16 cellular contexts compared by ENCODE assay signal in genomic region chr13:99973786-99974185, GRCh38. TPM values are rescaled to one million over a fixed set of nuclear protein-coding genes. Genes with fewer than 3 reads are reported as not detected.
A peak's percentile ranks its signal among the peaks of the same experiment; 100 is the strongest.
DNase-seq lines count a peak whose midpoint lies in the region; ATAC-seq and TF ChIP-seq lines count a peak whose summit lies in the region.
"Had no signal": no experiment of that assay in that cellular context is flagged by ENCODE, and none has a peak within 500 bp of the region (broad histone marks: within the 10 kb centered on the region; RNA-seq: fewer than 3 reads in every experiment).

No MANE protein-coding gene starts in this region.

- H3K36me3 Mint-ChIP-seq in activated CD8-positive, alpha-beta memory T cell treated with anti-CD3 and anti-CD28 coated beads, Interleukin-2, amount 10 ng/mL, durations not matched to agents 7 days and 5 days, result peaks cover 6% of the 10 kb centered on the region
- H3K36me3 Mint-ChIP-seq in GM23338 (ENCODE audit: low read depth), result peaks cover 13% of the 10 kb centered on the region
- H3K36me3 Mint-ChIP-seq in T-helper 17 cell (ENCODE audit: low read depth), result peaks cover 7% of the 10 kb centered on the region
- peaks cover 8% of the 10 kb centered on the region for H3K36me3 Mint-ChIP-seq in neural crest cell (ENCODE audit: low read depth)
- peaks cover 2% of the 10 kb centered on the region for H3K36me3 Mint-ChIP-seq in activated T-helper 1 cell treated with anti-CD3 and anti-CD28 coated beads, Interleukin-12 subunit alpha, Interleukin-12 subunit beta, Interleukin-2, Interleukin-4 antibody, amounts not matched to agents 30 ng/mL and 10 ng/mL and 1 ng/mL, durations not matched to agents 14 hours and 24 hours and 36 hours (ENCODE audit: low read depth)

- H2AFZ ChIP-seq in GM23338, result no peak overlapping the region

- H3K9me3 ChIP-seq in T-helper 17 cell (ENCODE audit: control insufficient read depth, low read length, poor library complexity, severe bottlenecking) (peaks cover 20% of the 10 kb centered on the region), MG63 (no peaks in the 10 kb centered on the region)

- DNase-seq in activated CD8-positive, alpha-beta memory T cell treated with anti-CD3 and anti-CD28 coated beads, Interleukin-2, amount 10 ng/mL, durations not matched to agents 7 days and 5 days, result no peak
- no peak for DNase-seq in activated CD8-positive, alpha-beta memory T cell treated with anti-CD3 and anti-CD28 coated beads, Interleukin-2, amount 50 U/mL, for 48 hours
- DNase-seq in GM23338 (ENCODE audit: low spot score), result no peak
- no peak for DNase-seq in T-helper 17 cell
- no peak for DNase-seq in neural crest cell (ENCODE audit: low read depth, low spot score)
- DNase-seq in MG63, result no peak
- no peak for DNase-seq in SKM-1 treated with dmso at 0.1 percent for 144 hours (lab: John Stamatoyannopoulos, UW; ENCODE audit: unreplicated experiment)
- DNase-seq in activated T-helper 1 cell treated with anti-CD3 and anti-CD28 coated beads, Interleukin-12 subunit alpha, Interleukin-12 subunit beta, Interleukin-2, Interleukin-4 antibody, amounts not matched to agents 30 ng/mL and 10 ng/mL and 1 ng/mL, durations not matched to agents 14 hours and 24 hours and 36 hours (ENCODE audit: low spot score), result no peak
- DNase-seq: GF-D8, GOT3, NCI-H187, NCI-H345, NCI-H69, SHP77 had no signal

- no peak for ATAC-seq in activated CD8-positive, alpha-beta memory T cell treated with anti-CD3 and anti-CD28 coated beads, Interleukin-2, amount 10 ng/mL, durations not matched to agents 7 days and 5 days
- ATAC-seq in GM23338 (no peak), T-helper 17 cell (no peak)

- peaks cover 55% of the 10 kb centered on the region for H3K4me1 ChIP-seq in GM23338 (ENCODE audit: insufficient read depth)

- peaks cover 17% of the 10 kb centered on the region; the same call in 1 of the 2 replicates for H3F3A ChIP-seq in GM23338 (replicated peaks; ENCODE audit: low read depth)

- H3K27ac ChIP-seq in GM23338 (ENCODE audit: low read depth), result peak overlapping the region; percentile 60
- H3K27ac ChIP-seq: 22Rv1 had no signal

- H4K20me1 ChIP-seq in GM23338 (replicated peaks; ENCODE audit: insufficient read depth), result peaks cover 5% of the 10 kb centered on the region; the same call in 1 of the 2 replicates

- H3K27me3 ChIP-seq in GM23338 (ENCODE audit: insufficient read depth) (peaks cover 56% of the 10 kb centered on the region), MG63 (no peaks in the 10 kb centered on the region)

- peaks cover 87% of the 10 kb centered on the region for H3K27me3 Mint-ChIP-seq in activated CD8-positive, alpha-beta memory T cell treated with anti-CD3 and anti-CD28 coated beads, Interleukin-2, amount 10 ng/mL, durations not matched to agents 7 days and 5 days
- H3K27me3 Mint-ChIP-seq in GM23338 (ENCODE audit: insufficient read depth, low read depth, poor library complexity) (peaks cover 60% of the 10 kb centered on the region), T-helper 17 cell (peaks cover 82% of the 10 kb centered on the region), neural crest cell (ENCODE audit: low read depth) (peaks cover 88% of the 10 kb centered on the region)
- H3K27me3 Mint-ChIP-seq in activated T-helper 1 cell treated with anti-CD3 and anti-CD28 coated beads, Interleukin-12 subunit alpha, Interleukin-12 subunit beta, Interleukin-2, Interleukin-4 antibody, amounts not matched to agents 30 ng/mL and 10 ng/mL and 1 ng/mL, durations not matched to agents 14 hours and 24 hours and 36 hours (ENCODE audit: insufficient read depth), result peaks cover 74% of the 10 kb centered on the region

- no peak for TF ChIP-seq CTCF in GM23338 (conservative IDR thresholded peaks at IDR 0.05; ENCODE audit: low read depth in 2 of 2)
- no peak for TF ChIP-seq CTCF in neural crest cell (conservative IDR thresholded peaks at IDR 0.05)

- no peak overlapping the region for H3K4me3 Mint-ChIP-seq in activated CD8-positive, alpha-beta memory T cell treated with anti-CD3 and anti-CD28 coated beads, Interleukin-2, amount 10 ng/mL, durations not matched to agents 7 days and 5 days
- peak overlapping the region; percentile 80 for H3K4me3 Mint-ChIP-seq in GM23338
- H3K4me3 Mint-ChIP-seq in T-helper 17 cell, result no peak overlapping the region
- peak overlapping the region; percentile 13 for H3K4me3 Mint-ChIP-seq in neural crest cell
- no peak overlapping the region for H3K4me3 Mint-ChIP-seq in activated T-helper 1 cell treated with anti-CD3 and anti-CD28 coated beads, Interleukin-12 subunit alpha, Interleukin-12 subunit beta, Interleukin-2, Interleukin-4 antibody, amounts not matched to agents 30 ng/mL and 10 ng/mL and 1 ng/mL, durations not matched to agents 14 hours and 24 hours and 36 hours

- H3K9me3 Mint-ChIP-seq in activated CD8-positive, alpha-beta memory T cell treated with anti-CD3 and anti-CD28 coated beads, Interleukin-2, amount 10 ng/mL, durations not matched to agents 7 days and 5 days (ENCODE audit: low read depth), result no peaks in the 10 kb centered on the region
- H3K9me3 Mint-ChIP-seq in GM23338 (peaks cover 4% of the 10 kb centered on the region; the same call in 1 of the 3 replicates), neural crest cell (peaks cover 3% of the 10 kb centered on the region)
- peaks cover 17% of the 10 kb centered on the region for H3K9me3 Mint-ChIP-seq in activated T-helper 1 cell treated with anti-CD3 and anti-CD28 coated beads, Interleukin-12 subunit alpha, Interleukin-12 subunit beta, Interleukin-2, Interleukin-4 antibody, amounts not matched to agents 30 ng/mL and 10 ng/mL and 1 ng/mL, durations not matched to agents 14 hours and 24 hours and 36 hours

- CTCF ChIA-PET in activated CD8-positive, alpha-beta memory T cell treated with anti-CD3 and anti-CD28 coated beads, Interleukin-2, amount 10 ng/mL, durations not matched to agents 7 days and 5 days (lab: Charles Lee), result interaction anchor here (0.8 to 1.6 kb wide), 5 partner anchors 14 to 262 kb away, joined by 3 to 4 read pairs (median 3); no protein-coding TSS in a partner anchor

- intact Hi-C loops in activated T-helper 1 cell treated with anti-CD3 and anti-CD28 coated beads, Interleukin-12 subunit alpha, Interleukin-12 subunit beta, Interleukin-2, Interleukin-4 antibody, amounts not matched to agents 30 ng/mL and 10 ng/mL and 1 ng/mL, durations not matched to agents 14 hours and 24 hours and 36 hours (cut with micrococcal nuclease), result loop anchor here (1.0 kb wide), 1 partner anchor 13 kb away; no protein-coding TSS in a partner anchor

- H3K36me3 ChIP-seq in GM23338 (ENCODE audit: insufficient read depth) (no peaks in the 10 kb centered on the region), MG63 (peaks cover 7% of the 10 kb centered on the region)

- no peaks in the 10 kb centered on the region for H3K9me2 ChIP-seq in GM23338 (ENCODE audit: insufficient read depth)

- peaks cover 22% of the 10 kb centered on the region for H3K4me1 Mint-ChIP-seq in activated CD8-positive, alpha-beta memory T cell treated with anti-CD3 and anti-CD28 coated beads, Interleukin-2, amount 10 ng/mL, durations not matched to agents 7 days and 5 days
- peaks cover 62% of the 10 kb centered on the region for H3K4me1 Mint-ChIP-seq in GM23338
- H3K4me1 Mint-ChIP-seq in T-helper 17 cell, result peaks cover 10% of the 10 kb centered on the region
- peaks cover 31% of the 10 kb centered on the region for H3K4me1 Mint-ChIP-seq in neural crest cell
- peaks cover 14% of the 10 kb centered on the region for H3K4me1 Mint-ChIP-seq in activated T-helper 1 cell treated with anti-CD3 and anti-CD28 coated beads, Interleukin-12 subunit alpha, Interleukin-12 subunit beta, Interleukin-2, Interleukin-4 antibody, amounts not matched to agents 30 ng/mL and 10 ng/mL and 1 ng/mL, durations not matched to agents 14 hours and 24 hours and 36 hours (ENCODE audit: low read depth)

- peak overlapping the region; percentile 63 for H3K4me3 ChIP-seq in GM23338
- no peak overlapping the region for H3K4me3 ChIP-seq in MG63

- H3K27ac Mint-ChIP-seq in activated CD8-positive, alpha-beta memory T cell treated with anti-CD3 and anti-CD28 coated beads, Interleukin-2, amount 10 ng/mL, durations not matched to agents 7 days and 5 days, result peak overlapping the region; percentile 11
- H3K27ac Mint-ChIP-seq in GM23338 (peak overlapping the region; percentile 35; the same call in 1 of the 2 replicates), T-helper 17 cell (peak overlapping the region; percentile 82), neural crest cell (ENCODE audit: unreplicated experiment) (no peak overlapping the region)
- no peak overlapping the region for H3K27ac Mint-ChIP-seq in activated T-helper 1 cell treated with anti-CD3 and anti-CD28 coated beads, Interleukin-12 subunit alpha, Interleukin-12 subunit beta, Interleukin-2, Interleukin-4 antibody, amounts not matched to agents 30 ng/mL and 10 ng/mL and 1 ng/mL, durations not matched to agents 14 hours and 24 hours and 36 hours

- H3K4me2 ChIP-seq in GM23338, result peak overlapping the region; percentile 90

- peaks cover 13% of the 10 kb centered on the region for H3K79me2 ChIP-seq in GM23338 (replicated peaks; ENCODE audit: insufficient read depth)

TF ChIP-seq in GM23338, 12 proteins besides CTCF, POLR2A, EP300 and RAD21:
- TF ChIP-seq EZH2 (IDR thresholded peaks at IDR 0.05; ENCODE audit: low read depth, unreplicated experiment) (peak; percentile 34), STAT1 (IDR thresholded peaks at IDR 0.05; ENCODE audit: unreplicated experiment) (no peak)

RNA-seq across cellular contexts. Expression of gene ZIC5, which starts 2.2 kb away (rescaled TPM):
- not detected for total RNA-seq in activated CD8-positive, alpha-beta memory T cell treated with anti-CD3 and anti-CD28 coated beads, Interleukin-2, amount 10 ng/mL, durations not matched to agents 7 days and 5 days
- total RNA-seq in GM23338 (2014; rRNA removed; shearing (Covaris generic)), result 28.0 and 32.6 TPM in 2 replicates
- polyA plus RNA-seq in GM23338 (2016; fragmentation: Nextera tagmentation; extraction: Ambion mirVana), result 14.1 and 17.2 TPM in 2 replicates
- total RNA-seq in T-helper 17 cell (not detected), neural crest cell (6.3 and 6.7 TPM in 2 replicates)
- 1.8 and 2.9 TPM in 2 replicates for total RNA-seq in MG63 (2014; rRNA removed; shearing (Covaris generic); ENCODE audit: low replicate concordance)
- total RNA-seq in activated T-helper 1 cell treated with anti-CD3 and anti-CD28 coated beads, Interleukin-12 subunit alpha, Interleukin-12 subunit beta, Interleukin-2, Interleukin-4 antibody, amounts not matched to agents 30 ng/mL and 10 ng/mL and 1 ng/mL, durations not matched to agents 14 hours and 24 hours and 36 hours, result not detected in 2 replicates
- polyA plus RNA-seq: BJ had no signal

RNA-seq across cellular contexts. Expression of gene ZIC2, which starts 7.8 kb away (rescaled TPM):
- total RNA-seq in activated CD8-positive, alpha-beta memory T cell treated with anti-CD3 and anti-CD28 coated beads, Interleukin-2, amount 10 ng/mL, durations not matched to agents 7 days and 5 days, result 1 to 10 TPM in 1 of 2 experiments, under 1 TPM in 1; 0.26 to 1.6 TPM
- 76.2 and 87.9 TPM in 2 replicates for total RNA-seq in GM23338 (2014; rRNA removed; shearing (Covaris generic))
- polyA plus RNA-seq in GM23338 (2016; fragmentation: Nextera tagmentation; extraction: Ambion mirVana), result 62.6 and 63.2 TPM in 2 replicates
- not detected for total RNA-seq in T-helper 17 cell
- total RNA-seq in neural crest cell, result 48.6 and 55.3 TPM in 2 replicates
- 3.7 and 5.2 TPM in 2 replicates for total RNA-seq in MG63 (2014; rRNA removed; shearing (Covaris generic); ENCODE audit: low replicate concordance)
- 0.08 and 0.10 TPM in 2 replicates for total RNA-seq in activated T-helper 1 cell treated with anti-CD3 and anti-CD28 coated beads, Interleukin-12 subunit alpha, Interleukin-12 subunit beta, Interleukin-2, Interleukin-4 antibody, amounts not matched to agents 30 ng/mL and 10 ng/mL and 1 ng/mL, durations not matched to agents 14 hours and 24 hours and 36 hours
- polyA plus RNA-seq: BJ had no signal

Comparison
In these comparisons a context has a peak if more than half of its experiments do, and no peak if none do; other contexts are left out.
1. H3K27ac Mint-ChIP-seq: peak in activated CD8-positive, alpha-beta memory T cell treated with anti-CD3 and anti-CD28 coated beads, Interleukin-2, amount 10 ng/mL, durations not matched to agents 7 days and 5 days (single experiment), GM23338 (single experiment) and T-helper 17 cell (single experiment); none in neural crest cell (single experiment) and activated T-helper 1 cell treated with anti-CD3 and anti-CD28 coated beads, Interleukin-12 subunit alpha, Interleukin-12 subunit beta, Interleukin-2, Interleukin-4 antibody, amounts not matched to agents 30 ng/mL and 10 ng/mL and 1 ng/mL, durations not matched to agents 14 hours and 24 hours and 36 hours (single experiment).
2. H3K4me3 Mint-ChIP-seq: peak in GM23338 (single experiment) and neural crest cell (single experiment); none in activated CD8-positive, alpha-beta memory T cell treated with anti-CD3 and anti-CD28 coated beads, Interleukin-2, amount 10 ng/mL, durations not matched to agents 7 days and 5 days (single experiment), T-helper 17 cell (single experiment) and activated T-helper 1 cell treated with anti-CD3 and anti-CD28 coated beads, Interleukin-12 subunit alpha, Interleukin-12 subunit beta, Interleukin-2, Interleukin-4 antibody, amounts not matched to agents 30 ng/mL and 10 ng/mL and 1 ng/mL, durations not matched to agents 14 hours and 24 hours and 36 hours (single experiment).